ENCODE assay signal across 14 cellular contexts in genomic region chr1:3349161-3349967, GRCh38.
A peak's percentile ranks its signal among the peaks of the same experiment; 100 is the strongest.
DNase-seq lines count a peak whose midpoint lies in the region; ATAC-seq and TF ChIP-seq lines count a peak whose summit lies in the region.
"Had no signal": no experiment of that assay in that cellular context is flagged by ENCODE, and none has a peak within 500 bp of the region (broad histone marks: within the 10 kb centered on the region; RNA-seq: fewer than 3 reads in every experiment).

No MANE protein-coding gene starts in this region.

- H4K20me1 ChIP-seq in hepatocyte (ENCODE audit: insufficient read depth, poor library complexity, severe bottlenecking): no peaks in the 10 kb centered on the region

- H3K4me3 ChIP-seq in body of pancreas (no peak overlapping the region), hepatocyte (no peak overlapping the region), testis (no peak overlapping the region)
- H3K4me3 ChIP-seq: ovary had no signal

- ATAC-seq in body of pancreas: no peak
- ATAC-seq in HG03196 (IDR thresholded peaks at IDR 0.05; ENCODE audit: unreplicated experiment): no peak
- no peak for ATAC-seq in HG03571 (IDR thresholded peaks at IDR 0.05; ENCODE audit: unreplicated experiment)
- ATAC-seq in GM19467 (IDR thresholded peaks at IDR 0.05; ENCODE audit: unreplicated experiment): no peak

- no peaks in the 10 kb centered on the region for H3K79me2 ChIP-seq in hepatocyte

- CTCF ChIA-PET in HEK293T (lab: Yijun Ruan, JAX): interaction anchor here (0.6 to 2.6 kb wide), 16 partner anchors 8 to 450 kb away, joined by 3 to 14 read pairs (median 6); no protein-coding TSS in a partner anchor

- intact Hi-C loops in body of pancreas (cut with DNase I): no loop called here
- intact Hi-C loops in testis (cut with DNase I; ENCODE audit: low total_unique reads): loop anchor here (5.0 kb wide), 1 partner anchor 63 kb away; no protein-coding TSS in a partner anchor

- POLR2A ChIA-PET in HEK293T (lab: Yijun Ruan, JAX): interaction anchor here (0.7 to 1.6 kb wide), 4 partner anchors 26 to 70 kb away, joined by 3 to 7 read pairs (median 5); no protein-coding TSS in a partner anchor

- TF ChIP-seq CTCF in body of pancreas (IDR thresholded peaks at IDR 0.05) (peak in 1 of 7 experiments; percentile 14), hepatocyte (IDR thresholded peaks at IDR 0.05; ENCODE audit: poor library complexity) (peak; percentile 41), testis (IDR thresholded peaks at IDR 0.05) (peak in 2 of 3 experiments; percentile 38 to 39)

- H3K4me1 ChIP-seq in body of pancreas (peaks cover 78% of the 10 kb centered on the region), hepatocyte (ENCODE audit: insufficient read depth) (peaks cover 27% of the 10 kb centered on the region), testis (peaks cover 55% of the 10 kb centered on the region)

- H3K36me3 ChIP-seq in body of pancreas (replicated peaks in 1 of 2; ENCODE audit: insufficient read depth in 1 of 2, low read depth in 2 of 2) (no peaks in the 10 kb centered on the region), hepatocyte (replicated peaks; ENCODE audit: insufficient read depth, low read depth) (no peaks in the 10 kb centered on the region), testis (ENCODE audit: low read depth, missing control alignments) (no peaks in the 10 kb centered on the region)
- H3K36me3 ChIP-seq: ovary had no signal

- H3K27me3 ChIP-seq in body of pancreas (no peaks in the 10 kb centered on the region), hepatocyte (no peaks in the 10 kb centered on the region), testis (no peaks in the 10 kb centered on the region)
- H3K27me3 ChIP-seq: ovary had no signal

- no peak overlapping the region for H2AFZ ChIP-seq in hepatocyte

- DNase-seq in HEK293T (ENCODE audit: extremely low spot score) (peak; percentile 77), body of pancreas (peak in 1 of 4 donors; percentile 22), hepatocyte (ENCODE audit: low spot score) (peak; percentile 77), testis (peak; percentile 77), NCI-H187 (lab: John Stamatoyannopoulos, UW) (no peak)
- DNase-seq: amniotic stem cell; islet precursor cell; NCI-H1417 treated with DMSO at 0.1 percent for 48 hours; OCI-M1; stimulated activated CD4-positive, alpha-beta T cell treated with anti-CD3 and anti-CD28 coated beads, Interleukin-4, amount 100 ng/mL, for 1 hour had no signal

- H3K4me2 ChIP-seq in hepatocyte: peak overlapping the region; percentile 13

- no peaks in the 10 kb centered on the region for H3K9me3 ChIP-seq in body of pancreas
- H3K9me3 ChIP-seq in hepatocyte (ENCODE audit: low read depth): peaks cover 1% of the 10 kb centered on the region
- no peaks in the 10 kb centered on the region for H3K9me3 ChIP-seq in testis

- WGBS in body of pancreas, 2 donors: 61 to 68% methylated on average over 25 to 34 of the region's 34 CpGs
- 55% methylated on average over 33 of the region's 34 CpGs for WGBS in hepatocyte (ENCODE audit: low lambda C conversion rate, missing lambda C conversion rate)
- 34 to 67% methylated on average over 6 to 33 of the region's 34 CpGs for WGBS in testis, 2 donors

- H3K27ac ChIP-seq in body of pancreas: peak overlapping the region; percentile 36 to 91 (median 78)
- peak overlapping the region; percentile 86 for H3K27ac ChIP-seq in hepatocyte
- H3K27ac ChIP-seq in testis: peak overlapping the region; percentile 88 to 93

- no peak for TF ChIP-seq POLR2A in body of pancreas (IDR thresholded peaks at IDR 0.05)
- no peak for TF ChIP-seq POLR2A in testis (IDR thresholded peaks at IDR 0.05)

- no peaks in the 10 kb centered on the region for H3K9me2 ChIP-seq in hepatocyte (replicated peaks; ENCODE audit: insufficient read depth)

TF ChIP-seq in HEK293T, 16 proteins besides CTCF, POLR2A, EP300 and RAD21:
- TF ChIP-seq ELF4 (IDR thresholded peaks at IDR 0.05) (no peak), BHLHE40 (IDR thresholded peaks at IDR 0.05; ENCODE audit: borderline replicate concordance) (no peak), ARNT (IDR thresholded peaks at IDR 0.05) (no peak), FOXK2 (IDR thresholded peaks at IDR 0.05) (no peak), FOXM1 (IDR thresholded peaks at IDR 0.05; ENCODE audit: borderline replicate concordance) (no peak), NFRKB (IDR thresholded peaks at IDR 0.05) (no peak), L3MBTL2 (conservative IDR thresholded peaks at IDR 0.05) (no peak), CTBP1 (IDR thresholded peaks at IDR 0.05; ENCODE audit: borderline replicate concordance) (no peak), PKNOX1 (IDR thresholded peaks at IDR 0.05) (no peak), ZNF384 (IDR thresholded peaks at IDR 0.05) (no peak), FOXA1 (IDR thresholded peaks at IDR 0.05) (no peak), SP1 (IDR thresholded peaks at IDR 0.05) (no peak), LEF1 (IDR thresholded peaks at IDR 0.05; ENCODE audit: borderline replicate concordance) (no peak), SUZ12 (IDR thresholded peaks at IDR 0.05) (no peak), TARDBP (IDR thresholded peaks at IDR 0.05) (no peak)

Comparison
In these comparisons a context has a peak if more than half of its experiments do, and no peak if none do; other contexts are left out.
1. DNase-seq: peak in HEK293T (single experiment), hepatocyte (single experiment) and testis (single experiment); none in NCI-H187 (0 of 2).
2. Peak in every context shown above with its lines, with median percentiles within 50 percentile points of each other: H3K27ac ChIP-seq.